ENCODE assay signal across 23 cellular contexts in genomic region chr2:241072151-241072550, GRCh38.
"Had no signal": no experiment of that assay in that cellular context is flagged by ENCODE, and none has a peak within 500 bp of the region (broad histone marks: within the 10 kb centered on the region; RNA-seq: fewer than 3 reads in every experiment).

No MANE protein-coding gene starts in this region.

- H3K4me3 Mint-ChIP-seq: activated naive CD8-positive, alpha-beta T cell treated with anti-CD3 and anti-CD28 coated beads for 36 hours; activated T-cell treated with anti-CD3 and anti-CD28 coated beads, Interleukin-2, amount 50 U/mL, for 4 hours; naive B cell; stimulated activated naive CD8-positive, alpha-beta T cell treated with anti-CD3 and anti-CD28 coated beads, Interleukin-15, Interleukin-2, amounts not matched to agents 100 ng/mL and 50 ng/mL, for 24 hours; T-cell; T-helper 2 cell treated with Interferon-gamma antibody and Interleukin-4, amounts not matched to agents 5 μg/mL and 100 μg/mL, for 36 hours had no signal

- DNase-seq: activated CD4-positive, alpha-beta T cell treated with anti-CD3 and anti-CD28 coated beads, Interleukin-2, amount 50 U/mL, for 1 hour; activated CD8-positive, alpha-beta memory T cell treated with anti-CD3 and anti-CD28 coated beads, Interleukin-2, amount 50 U/mL, for 48 hours; activated naive CD4-positive, alpha-beta T cell treated with Interleukin-2 at 50 U/mL for 16 hours; activated naive CD8-positive, alpha-beta T cell treated with anti-CD3 and anti-CD28 coated beads for 36 hours; activated T-cell treated with anti-CD3 and anti-CD28 coated beads, Interleukin-2, amount 50 U/mL, for 4 hours; esophagus squamous epithelium; gastrocnemius medialis; lower lobe of right lung; naive B cell; spleen; stimulated activated CD4-positive, alpha-beta T cell treated with anti-CD3 and anti-CD28 coated beads, Interleukin-4, amount 100 ng/mL, for 1 hour had no signal

- H3K27me3 ChIP-seq: esophagus squamous epithelium, gastrocnemius medialis, heart left ventricle, spleen, tibial nerve, uterus had no signal

- H3K36me3 ChIP-seq: prostate gland, uterus had no signal

- H3K4me3 ChIP-seq: coronary artery, esophagus squamous epithelium, gastrocnemius medialis, heart left ventricle, lower lobe of right lung, prostate gland, spleen, tibial nerve, uterus had no signal

- H3K36me3 Mint-ChIP-seq: activated naive CD8-positive, alpha-beta T cell treated with anti-CD3 and anti-CD28 coated beads for 36 hours had no signal

- FAIRE-seq: astrocyte had no signal

- H3K27ac ChIP-seq: coronary artery, esophagus squamous epithelium, gastrocnemius medialis, heart left ventricle, lower lobe of right lung, prostate gland, spleen, tibial nerve, uterus, VCaP had no signal

- H3K9me3 ChIP-seq: esophagus squamous epithelium, gastrocnemius medialis, heart left ventricle, lower lobe of right lung, prostate gland, spleen, tibial nerve, uterus had no signal

- H3K4me1 Mint-ChIP-seq: activated naive CD8-positive, alpha-beta T cell treated with anti-CD3 and anti-CD28 coated beads for 36 hours had no signal

- H3K9me3 Mint-ChIP-seq: activated naive CD8-positive, alpha-beta T cell treated with anti-CD3 and anti-CD28 coated beads for 36 hours; activated T-cell treated with anti-CD3 and anti-CD28 coated beads, Interleukin-2, amount 50 U/mL, for 4 hours; naive B cell; stimulated activated naive CD8-positive, alpha-beta T cell treated with anti-CD3 and anti-CD28 coated beads, Interleukin-15, Interleukin-2, amounts not matched to agents 100 ng/mL and 50 ng/mL, for 24 hours; T-cell; T-helper 2 cell treated with Interferon-gamma antibody and Interleukin-4, amounts not matched to agents 5 μg/mL and 100 μg/mL, for 36 hours had no signal

- H3K4me1 ChIP-seq: esophagus squamous epithelium, gastrocnemius medialis, heart left ventricle, lower lobe of right lung, prostate gland, spleen, tibial nerve, uterus had no signal

- ATAC-seq: activated CD4-positive, CD25-positive, alpha-beta regulatory T cell treated with anti-CD3 and anti-CD28 coated beads, Interleukin-2, amount 50 U/mL, for 24 hours; activated T-cell treated with anti-CD3 and anti-CD28 coated beads, Interleukin-2, amount 50 U/mL, for 4 hours; gastrocnemius medialis; heart left ventricle; left lobe of liver; lower lobe of right lung had no signal

- H3K27me3 Mint-ChIP-seq: activated naive CD8-positive, alpha-beta T cell treated with anti-CD3 and anti-CD28 coated beads for 36 hours; naive B cell; stimulated activated naive CD8-positive, alpha-beta T cell treated with anti-CD3 and anti-CD28 coated beads, Interleukin-15, Interleukin-2, amounts not matched to agents 100 ng/mL and 50 ng/mL, for 24 hours; T-cell had no signal

- H3K27ac Mint-ChIP-seq: activated naive CD8-positive, alpha-beta T cell treated with anti-CD3 and anti-CD28 coated beads for 36 hours; stimulated activated naive CD8-positive, alpha-beta T cell treated with anti-CD3 and anti-CD28 coated beads, Interleukin-15, Interleukin-2, amounts not matched to agents 100 ng/mL and 50 ng/mL, for 24 hours; T-helper 2 cell treated with Interferon-gamma antibody and Interleukin-4, amounts not matched to agents 5 μg/mL and 100 μg/mL, for 36 hours had no signal
